1 cellular context compared by ENCODE assay signal in the genomic region with DNA sequence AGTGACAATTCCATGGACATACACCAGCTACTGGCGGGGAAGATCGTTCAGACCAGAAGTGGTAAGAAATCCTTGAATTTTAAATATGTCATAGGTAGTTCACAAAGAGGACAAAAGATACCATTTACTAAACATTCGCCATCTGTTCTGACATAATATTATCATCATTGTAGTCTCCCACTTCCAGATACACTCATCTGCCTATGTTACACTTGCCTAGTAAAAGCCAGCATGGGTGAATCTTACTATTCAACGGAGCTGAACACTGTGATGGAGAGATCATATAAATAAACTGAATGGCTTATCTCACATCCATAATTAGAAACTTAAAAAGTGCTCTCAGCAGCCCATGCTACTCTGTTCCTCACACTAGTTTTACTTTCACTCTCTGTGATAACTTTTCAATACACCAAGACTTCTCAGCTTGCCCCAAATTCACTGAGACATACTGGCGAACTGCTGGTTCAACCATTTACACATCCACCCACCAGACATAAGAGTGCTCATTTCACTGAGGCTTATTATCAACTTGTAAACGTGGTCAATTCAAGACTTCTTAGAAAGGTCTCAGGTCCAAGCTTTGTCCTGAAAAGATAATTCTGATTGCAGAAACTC.
TF ChIP-seq lines count a peak whose summit lies in the region.

No MANE protein-coding gene starts in this region.

TF ChIP-seq in K562, 482 proteins besides CTCF, POLR2A, EP300 and RAD21 (continued from another document and continues in another):
- TF ChIP-seq FOXK2 (conservative IDR thresholded peaks at IDR 0.05 in 1 of 2, IDR thresholded peaks at IDR 0.05 in 1 of 2; ENCODE audit: low read depth in 2 of 2) (peak in 1 of 2 experiments; percentile 72; a peak in 1 of 4 replicates), RNF2 (IDR thresholded peaks at IDR 0.05) (no peak), HEY1 (CRISPR knock-in tag; IDR thresholded peaks at IDR 0.05; ENCODE audit: borderline replicate concordance) (0 out of 2 replicates have a peak, but pooled peaks have one; percentile 4), SMAD2 (IDR thresholded peaks at IDR 0.05; ENCODE audit: low read depth, low read length) (no peak), POLR2AphosphoS5 (IDR thresholded peaks at IDR 0.05; ENCODE audit: control insufficient read depth, insufficient read depth, low read depth, low read length) (no peak), ZKSCAN8 (CRISPR knock-in tag; IDR thresholded peaks at IDR 0.05) (no peak), RBM39 (optimal IDR thresholded peaks at IDR 0.05; ENCODE audit: low read depth, low read length) (no peak), ZNF780A (CRISPR knock-in tag; IDR thresholded peaks at IDR 0.05) (no peak), CXXC5 (CRISPR knock-in tag; IDR thresholded peaks at IDR 0.05) (no peak), TRIM28 (IDR thresholded peaks at IDR 0.05) (no peak; the same call in 1 of the 2 replicates), PHB2 (IDR thresholded peaks at IDR 0.05; ENCODE audit: low read depth) (no peak), ZNF584 (CRISPR knock-in tag; IDR thresholded peaks at IDR 0.05; ENCODE audit: low read depth) (no peak), NR3C1 (CRISPR knock-in tag; IDR thresholded peaks at IDR 0.05) (no peak), MAFF (IDR thresholded peaks at IDR 0.05; ENCODE audit: low read length) (no peak), HMBOX1 (IDR thresholded peaks at IDR 0.05) (no peak), FOXP4 (CRISPR knock-in tag; IDR thresholded peaks at IDR 0.05; ENCODE audit: borderline replicate concordance) (no peak), CBX5 (IDR thresholded peaks at IDR 0.05; ENCODE audit: borderline replicate concordance, low read depth) (no peak), HDAC2 (IDR thresholded peaks at IDR 0.05) (no peak; the same call in 1 of the 2 replicates), ETS1 (conservative IDR thresholded peaks at IDR 0.05; ENCODE audit: control insufficient read depth, low read depth, low read length) (no peak), ATF3 (IDR thresholded peaks at IDR 0.05) (no peak), ATF3 (CRISPR knock-in tag; conservative IDR thresholded peaks at IDR 0.05) (0 out of 2 replicates have a peak, but pooled peaks have one; percentile 3), PHF20 (IDR thresholded peaks at IDR 0.05; ENCODE audit: partially characterized antibody) (no peak), ZNF134 (CRISPR knock-in tag; conservative IDR thresholded peaks at IDR 0.05) (no peak), ZNF764 (CRISPR knock-in tag; IDR thresholded peaks at IDR 0.05; ENCODE audit: low read depth) (no peak), TRIM24 (IDR thresholded peaks at IDR 0.05) (no peak), ARID3A (IDR thresholded peaks at IDR 0.05; ENCODE audit: borderline replicate concordance, low read depth, low read length) (no peak), STAT5A (IDR thresholded peaks at IDR 0.05; ENCODE audit: borderline replicate concordance, low read length) (0 out of 2 replicates have a peak, but pooled peaks have one; percentile 9), ZNF511 (CRISPR knock-in tag; IDR thresholded peaks at IDR 0.05) (no peak), SRF (CRISPR knock-in tag; IDR thresholded peaks at IDR 0.05) (0 out of 4 replicates have a peak, but pooled peaks of 1 of the 2 experiments have one; percentile 7), ELF4 (CRISPR knock-in tag; IDR thresholded peaks at IDR 0.05) (peak; percentile 70; the same call in 1 of the 2 replicates), LARP7 (IDR thresholded peaks at IDR 0.05) (no peak), ATF2 (CRISPR knock-in tag; IDR thresholded peaks at IDR 0.05) (no peak), CUX1 (CRISPR knock-in tag; IDR thresholded peaks at IDR 0.05) (no peak), ZNF324 (CRISPR knock-in tag; IDR thresholded peaks at IDR 0.05) (no peak), KLF13 (tag; IDR thresholded peaks at IDR 0.05; ENCODE audit: borderline replicate concordance, low read depth) (0 out of 2 replicates have a peak, but pooled peaks have one; percentile 34), NCOA6 (IDR thresholded peaks at IDR 0.05) (no peak), ARNT (IDR thresholded peaks at IDR 0.05) (0 out of 4 replicates have a peak, but pooled peaks of 1 of the 2 experiments have one; percentile 77), CBX1 (IDR thresholded peaks at IDR 0.05; ENCODE audit: low read depth) (no peak), ZBTB12 (CRISPR knock-in tag; IDR thresholded peaks at IDR 0.05) (no peak), USF2 (CRISPR knock-in tag; IDR thresholded peaks at IDR 0.05) (no peak), POU5F1 (IDR thresholded peaks at IDR 0.05; ENCODE audit: borderline replicate concordance, low read depth, low read length, partially characterized antibody) (no peak), CC2D1A (IDR thresholded peaks at IDR 0.05) (no peak), MEF2D (tag; conservative IDR thresholded peaks at IDR 0.05; ENCODE audit: low read depth) (peak; percentile 51), ZNF561 (CRISPR knock-in tag; conservative IDR thresholded peaks at IDR 0.05) (no peak), PYGO2 (tag; IDR thresholded peaks at IDR 0.05) (no peak), HNRNPUL1 (IDR thresholded peaks at IDR 0.05; ENCODE audit: low read length) (no peak), HMG20B (CRISPR knock-in tag; IDR thresholded peaks at IDR 0.05) (no peak)
- TF ChIP-seq, protein P1, sequence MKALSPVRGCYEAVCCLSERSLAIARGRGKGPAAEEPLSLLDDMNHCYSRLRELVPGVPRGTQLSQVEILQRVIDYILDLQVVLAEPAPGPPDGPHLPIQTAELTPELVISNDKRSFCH (CRISPR knock-in tag; IDR thresholded peaks at IDR 0.05), result no peak
- TF ChIP-seq, protein P1 (tag; IDR thresholded peaks at IDR 0.05), result no peak
